1 cellular context compared by ENCODE assay signal in the genomic region with DNA sequence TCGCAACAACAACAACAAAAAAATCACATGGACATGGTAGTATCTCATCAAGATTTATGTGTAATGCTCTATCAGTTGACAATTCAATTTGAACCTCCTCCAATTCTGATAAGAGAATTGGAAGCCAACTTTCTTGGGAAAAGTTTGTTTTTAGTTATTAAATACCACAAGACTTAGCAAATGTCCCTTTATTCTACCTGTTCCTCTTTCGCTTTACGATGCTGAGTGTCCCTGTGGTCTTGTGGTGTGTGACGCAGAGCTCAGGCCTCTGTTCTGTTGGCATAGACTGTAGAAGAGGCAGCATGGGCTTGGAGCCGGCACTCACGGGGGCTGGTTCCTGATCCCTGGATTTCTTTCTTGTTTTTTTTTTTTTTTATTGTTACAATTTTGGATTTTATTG.
TF ChIP-seq lines count a peak whose summit lies in the region.

No MANE protein-coding gene starts in this region.

TF ChIP-seq in GM12878, 131 proteins besides CTCF, POLR2A, EP300 and RAD21 (continued from another document and continues in another):
- TF ChIP-seq, protein P1, sequence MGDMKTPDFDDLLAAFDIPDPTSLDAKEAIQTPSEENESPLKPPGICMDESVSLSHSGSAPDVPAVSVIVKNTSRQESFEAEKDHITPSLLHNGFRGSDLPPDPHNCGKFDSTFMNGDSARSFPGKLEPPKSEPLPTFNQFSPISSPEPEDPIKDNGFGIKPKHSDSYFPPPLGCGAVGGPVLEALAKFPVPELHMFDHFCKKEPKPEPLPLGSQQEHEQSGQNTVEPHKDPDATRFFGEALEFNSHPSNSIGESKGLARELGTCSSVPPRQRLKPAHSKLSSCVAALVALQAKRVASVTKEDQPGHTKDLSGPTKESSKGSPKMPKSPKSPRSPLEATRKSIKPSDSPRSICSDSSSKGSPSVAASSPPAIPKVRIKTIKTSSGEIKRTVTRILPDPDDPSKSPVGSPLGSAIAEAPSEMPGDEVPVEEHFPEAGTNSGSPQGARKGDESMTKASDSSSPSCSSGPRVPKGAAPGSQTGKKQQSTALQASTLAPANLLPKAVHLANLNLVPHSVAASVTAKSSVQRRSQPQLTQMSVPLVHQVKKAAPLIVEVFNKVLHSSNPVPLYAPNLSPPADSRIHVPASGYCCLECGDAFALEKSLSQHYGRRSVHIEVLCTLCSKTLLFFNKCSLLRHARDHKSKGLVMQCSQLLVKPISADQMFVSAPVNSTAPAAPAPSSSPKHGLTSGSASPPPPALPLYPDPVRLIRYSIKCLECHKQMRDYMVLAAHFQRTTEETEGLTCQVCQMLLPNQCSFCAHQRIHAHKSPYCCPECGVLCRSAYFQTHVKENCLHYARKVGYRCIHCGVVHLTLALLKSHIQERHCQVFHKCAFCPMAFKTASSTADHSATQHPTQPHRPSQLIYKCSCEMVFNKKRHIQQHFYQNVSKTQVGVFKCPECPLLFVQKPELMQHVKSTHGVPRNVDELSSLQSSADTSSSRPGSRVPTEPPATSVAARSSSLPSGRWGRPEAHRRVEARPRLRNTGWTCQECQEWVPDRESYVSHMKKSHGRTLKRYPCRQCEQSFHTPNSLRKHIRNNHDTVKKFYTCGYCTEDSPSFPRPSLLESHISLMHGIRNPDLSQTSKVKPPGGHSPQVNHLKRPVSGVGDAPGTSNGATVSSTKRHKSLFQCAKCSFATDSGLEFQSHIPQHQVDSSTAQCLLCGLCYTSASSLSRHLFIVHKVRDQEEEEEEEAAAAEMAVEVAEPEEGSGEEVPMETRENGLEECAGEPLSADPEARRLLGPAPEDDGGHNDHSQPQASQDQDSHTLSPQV (IDR thresholded peaks at IDR 0.05): 0 out of 2 replicates have a peak, but pooled peaks have one; percentile 16
- TF ChIP-seq CREM (IDR thresholded peaks at IDR 0.05; ENCODE audit: low read depth) (0 out of 2 replicates have a peak, but pooled peaks have one; percentile 19), MEF2B (IDR thresholded peaks at IDR 0.05; ENCODE audit: partially characterized antibody, poor library complexity, severe bottlenecking) (peak; percentile 63), HDAC6 (IDR thresholded peaks at IDR 0.05; ENCODE audit: unreplicated experiment) (no peak), RUNX3 (IDR thresholded peaks at IDR 0.05; ENCODE audit: low read length) (peak; percentile 80), RAD51 (IDR thresholded peaks at IDR 0.05) (0 out of 2 replicates have a peak, but pooled peaks have one; percentile 20), PAX5 (IDR thresholded peaks at IDR 0.05; ENCODE audit: borderline replicate concordance, low read depth, low read length) (no peak), ZZZ3 (IDR thresholded peaks at IDR 0.05; ENCODE audit: control insufficient read depth, insufficient read length, low read depth) (no peak), SMARCA5 (IDR thresholded peaks at IDR 0.05) (no peak), BMI1 (IDR thresholded peaks at IDR 0.05; ENCODE audit: borderline replicate concordance) (peak; percentile 28; the same call in 1 of the 2 replicates), IKZF1 (conservative IDR thresholded peaks at IDR 0.05) (peak; percentile 89), NBN (IDR thresholded peaks at IDR 0.05) (peak; percentile 81; the same call in 1 of the 2 replicates), NR2C2 (IDR thresholded peaks at IDR 0.05; ENCODE audit: borderline replicate concordance, control insufficient read depth, insufficient read length, low read depth) (no peak), SUZ12 (IDR thresholded peaks at IDR 0.05; ENCODE audit: unreplicated experiment) (no peak), ZNF207 (IDR thresholded peaks at IDR 0.05; ENCODE audit: borderline replicate concordance) (no peak), IKZF2 (IDR thresholded peaks at IDR 0.05) (peak; percentile 89 to 91), GABPA (IDR thresholded peaks at IDR 0.05; ENCODE audit: low read depth) (no peak), DPF2 (IDR thresholded peaks at IDR 0.05) (peak; percentile 81; the same call in 1 of the 2 replicates), KDM1A (IDR thresholded peaks at IDR 0.05; ENCODE audit: borderline replicate concordance) (no peak), BHLHE40 (IDR thresholded peaks at IDR 0.05; ENCODE audit: borderline replicate concordance in 1 of 2, low read depth in 2 of 2, low read length in 1 of 2) (peak; percentile 4 to 38; a peak in 1 of 4 replicates), SPI1 (IDR thresholded peaks at IDR 0.05; ENCODE audit: borderline replicate concordance, insufficient read depth, low read depth, low read length) (peak; percentile 91; the same call in 1 of the 2 replicates), GATAD2B (conservative IDR thresholded peaks at IDR 0.05; ENCODE audit: low read depth) (peak; percentile 41; the same call in 1 of the 2 replicates), ASH2L (IDR thresholded peaks at IDR 0.05; ENCODE audit: borderline replicate concordance, low read depth) (no peak), MTA2 (IDR thresholded peaks at IDR 0.05; ENCODE audit: low read depth) (peak; percentile 65; the same call in 1 of the 2 replicates)
- TF ChIP-seq, protein P2, sequence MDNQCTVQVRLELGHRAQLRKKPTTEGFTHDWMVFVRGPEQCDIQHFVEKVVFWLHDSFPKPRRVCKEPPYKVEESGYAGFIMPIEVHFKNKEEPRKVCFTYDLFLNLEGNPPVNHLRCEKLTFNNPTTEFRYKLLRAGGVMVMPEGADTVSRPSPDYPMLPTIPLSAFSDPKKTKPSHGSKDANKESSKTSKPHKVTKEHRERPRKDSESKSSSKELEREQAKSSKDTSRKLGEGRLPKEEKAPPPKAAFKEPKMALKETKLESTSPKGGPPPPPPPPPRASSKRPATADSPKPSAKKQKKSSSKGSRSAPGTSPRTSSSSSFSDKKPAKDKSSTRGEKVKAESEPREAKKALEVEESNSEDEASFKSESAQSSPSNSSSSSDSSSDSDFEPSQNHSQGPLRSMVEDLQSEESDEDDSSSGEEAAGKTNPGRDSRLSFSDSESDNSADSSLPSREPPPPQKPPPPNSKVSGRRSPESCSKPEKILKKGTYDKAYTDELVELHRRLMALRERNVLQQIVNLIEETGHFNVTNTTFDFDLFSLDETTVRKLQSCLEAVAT (IDR thresholded peaks at IDR 0.05): peak; percentile 84; the same call in 1 of the 2 replicates
- TF ChIP-seq, protein P3, sequence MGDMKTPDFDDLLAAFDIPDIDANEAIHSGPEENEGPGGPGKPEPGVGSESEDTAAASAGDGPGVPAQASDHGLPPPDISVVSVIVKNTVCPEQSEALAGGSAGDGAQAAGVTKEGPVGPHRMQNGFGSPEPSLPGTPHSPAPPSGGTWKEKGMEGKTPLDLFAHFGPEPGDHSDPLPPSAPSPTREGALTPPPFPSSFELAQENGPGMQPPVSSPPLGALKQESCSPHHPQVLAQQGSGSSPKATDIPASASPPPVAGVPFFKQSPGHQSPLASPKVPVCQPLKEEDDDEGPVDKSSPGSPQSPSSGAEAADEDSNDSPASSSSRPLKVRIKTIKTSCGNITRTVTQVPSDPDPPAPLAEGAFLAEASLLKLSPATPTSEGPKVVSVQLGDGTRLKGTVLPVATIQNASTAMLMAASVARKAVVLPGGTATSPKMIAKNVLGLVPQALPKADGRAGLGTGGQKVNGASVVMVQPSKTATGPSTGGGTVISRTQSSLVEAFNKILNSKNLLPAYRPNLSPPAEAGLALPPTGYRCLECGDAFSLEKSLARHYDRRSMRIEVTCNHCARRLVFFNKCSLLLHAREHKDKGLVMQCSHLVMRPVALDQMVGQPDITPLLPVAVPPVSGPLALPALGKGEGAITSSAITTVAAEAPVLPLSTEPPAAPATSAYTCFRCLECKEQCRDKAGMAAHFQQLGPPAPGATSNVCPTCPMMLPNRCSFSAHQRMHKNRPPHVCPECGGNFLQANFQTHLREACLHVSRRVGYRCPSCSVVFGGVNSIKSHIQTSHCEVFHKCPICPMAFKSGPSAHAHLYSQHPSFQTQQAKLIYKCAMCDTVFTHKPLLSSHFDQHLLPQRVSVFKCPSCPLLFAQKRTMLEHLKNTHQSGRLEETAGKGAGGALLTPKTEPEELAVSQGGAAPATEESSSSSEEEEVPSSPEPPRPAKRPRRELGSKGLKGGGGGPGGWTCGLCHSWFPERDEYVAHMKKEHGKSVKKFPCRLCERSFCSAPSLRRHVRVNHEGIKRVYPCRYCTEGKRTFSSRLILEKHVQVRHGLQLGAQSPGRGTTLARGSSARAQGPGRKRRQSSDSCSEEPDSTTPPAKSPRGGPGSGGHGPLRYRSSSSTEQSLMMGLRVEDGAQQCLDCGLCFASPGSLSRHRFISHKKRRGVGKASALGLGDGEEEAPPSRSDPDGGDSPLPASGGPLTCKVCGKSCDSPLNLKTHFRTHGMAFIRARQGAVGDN (IDR thresholded peaks at IDR 0.05): peak; percentile 55; the same call in 1 of the 2 replicates
- TF ChIP-seq, protein P4, sequence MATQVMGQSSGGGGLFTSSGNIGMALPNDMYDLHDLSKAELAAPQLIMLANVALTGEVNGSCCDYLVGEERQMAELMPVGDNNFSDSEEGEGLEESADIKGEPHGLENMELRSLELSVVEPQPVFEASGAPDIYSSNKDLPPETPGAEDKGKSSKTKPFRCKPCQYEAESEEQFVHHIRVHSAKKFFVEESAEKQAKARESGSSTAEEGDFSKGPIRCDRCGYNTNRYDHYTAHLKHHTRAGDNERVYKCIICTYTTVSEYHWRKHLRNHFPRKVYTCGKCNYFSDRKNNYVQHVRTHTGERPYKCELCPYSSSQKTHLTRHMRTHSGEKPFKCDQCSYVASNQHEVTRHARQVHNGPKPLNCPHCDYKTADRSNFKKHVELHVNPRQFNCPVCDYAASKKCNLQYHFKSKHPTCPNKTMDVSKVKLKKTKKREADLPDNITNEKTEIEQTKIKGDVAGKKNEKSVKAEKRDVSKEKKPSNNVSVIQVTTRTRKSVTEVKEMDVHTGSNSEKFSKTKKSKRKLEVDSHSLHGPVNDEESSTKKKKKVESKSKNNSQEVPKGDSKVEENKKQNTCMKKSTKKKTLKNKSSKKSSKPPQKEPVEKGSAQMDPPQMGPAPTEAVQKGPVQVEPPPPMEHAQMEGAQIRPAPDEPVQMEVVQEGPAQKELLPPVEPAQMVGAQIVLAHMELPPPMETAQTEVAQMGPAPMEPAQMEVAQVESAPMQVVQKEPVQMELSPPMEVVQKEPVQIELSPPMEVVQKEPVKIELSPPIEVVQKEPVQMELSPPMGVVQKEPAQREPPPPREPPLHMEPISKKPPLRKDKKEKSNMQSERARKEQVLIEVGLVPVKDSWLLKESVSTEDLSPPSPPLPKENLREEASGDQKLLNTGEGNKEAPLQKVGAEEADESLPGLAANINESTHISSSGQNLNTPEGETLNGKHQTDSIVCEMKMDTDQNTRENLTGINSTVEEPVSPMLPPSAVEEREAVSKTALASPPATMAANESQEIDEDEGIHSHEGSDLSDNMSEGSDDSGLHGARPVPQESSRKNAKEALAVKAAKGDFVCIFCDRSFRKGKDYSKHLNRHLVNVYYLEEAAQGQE (IDR thresholded peaks at IDR 0.05; ENCODE audit: low read depth, low read length): no peak
- TF ChIP-seq, protein P5, sequence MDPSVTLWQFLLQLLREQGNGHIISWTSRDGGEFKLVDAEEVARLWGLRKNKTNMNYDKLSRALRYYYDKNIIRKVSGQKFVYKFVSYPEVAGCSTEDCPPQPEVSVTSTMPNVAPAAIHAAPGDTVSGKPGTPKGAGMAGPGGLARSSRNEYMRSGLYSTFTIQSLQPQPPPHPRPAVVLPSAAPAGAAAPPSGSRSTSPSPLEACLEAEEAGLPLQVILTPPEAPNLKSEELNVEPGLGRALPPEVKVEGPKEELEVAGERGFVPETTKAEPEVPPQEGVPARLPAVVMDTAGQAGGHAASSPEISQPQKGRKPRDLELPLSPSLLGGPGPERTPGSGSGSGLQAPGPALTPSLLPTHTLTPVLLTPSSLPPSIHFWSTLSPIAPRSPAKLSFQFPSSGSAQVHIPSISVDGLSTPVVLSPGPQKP (IDR thresholded peaks at IDR 0.05; ENCODE audit: low read depth, low read length): no peak
- TF ChIP-seq, protein P6, sequence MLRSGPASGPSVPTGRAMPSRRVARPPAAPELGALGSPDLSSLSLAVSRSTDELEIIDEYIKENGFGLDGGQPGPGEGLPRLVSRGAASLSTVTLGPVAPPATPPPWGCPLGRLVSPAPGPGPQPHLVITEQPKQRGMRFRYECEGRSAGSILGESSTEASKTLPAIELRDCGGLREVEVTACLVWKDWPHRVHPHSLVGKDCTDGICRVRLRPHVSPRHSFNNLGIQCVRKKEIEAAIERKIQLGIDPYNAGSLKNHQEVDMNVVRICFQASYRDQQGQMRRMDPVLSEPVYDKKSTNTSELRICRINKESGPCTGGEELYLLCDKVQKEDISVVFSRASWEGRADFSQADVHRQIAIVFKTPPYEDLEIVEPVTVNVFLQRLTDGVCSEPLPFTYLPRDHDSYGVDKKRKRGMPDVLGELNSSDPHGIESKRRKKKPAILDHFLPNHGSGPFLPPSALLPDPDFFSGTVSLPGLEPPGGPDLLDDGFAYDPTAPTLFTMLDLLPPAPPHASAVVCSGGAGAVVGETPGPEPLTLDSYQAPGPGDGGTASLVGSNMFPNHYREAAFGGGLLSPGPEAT (IDR thresholded peaks at IDR 0.05; ENCODE audit: low read depth): peak; percentile 93
- TF ChIP-seq, protein P7, sequence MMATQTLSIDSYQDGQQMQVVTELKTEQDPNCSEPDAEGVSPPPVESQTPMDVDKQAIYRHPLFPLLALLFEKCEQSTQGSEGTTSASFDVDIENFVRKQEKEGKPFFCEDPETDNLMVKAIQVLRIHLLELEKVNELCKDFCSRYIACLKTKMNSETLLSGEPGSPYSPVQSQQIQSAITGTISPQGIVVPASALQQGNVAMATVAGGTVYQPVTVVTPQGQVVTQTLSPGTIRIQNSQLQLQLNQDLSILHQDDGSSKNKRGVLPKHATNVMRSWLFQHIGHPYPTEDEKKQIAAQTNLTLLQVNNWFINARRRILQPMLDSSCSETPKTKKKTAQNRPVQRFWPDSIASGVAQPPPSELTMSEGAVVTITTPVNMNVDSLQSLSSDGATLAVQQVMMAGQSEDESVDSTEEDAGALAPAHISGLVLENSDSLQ (IDR thresholded peaks at IDR 0.05): no peak
- TF ChIP-seq, protein P8, sequence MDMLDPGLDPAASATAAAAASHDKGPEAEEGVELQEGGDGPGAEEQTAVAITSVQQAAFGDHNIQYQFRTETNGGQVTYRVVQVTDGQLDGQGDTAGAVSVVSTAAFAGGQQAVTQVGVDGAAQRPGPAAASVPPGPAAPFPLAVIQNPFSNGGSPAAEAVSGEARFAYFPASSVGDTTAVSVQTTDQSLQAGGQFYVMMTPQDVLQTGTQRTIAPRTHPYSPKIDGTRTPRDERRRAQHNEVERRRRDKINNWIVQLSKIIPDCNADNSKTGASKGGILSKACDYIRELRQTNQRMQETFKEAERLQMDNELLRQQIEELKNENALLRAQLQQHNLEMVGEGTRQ (IDR thresholded peaks at IDR 0.05; ENCODE audit: borderline replicate concordance, low read depth, low read length): no peak
